31 cellular contexts compared by ENCODE assay signal in genomic region chr7:11416641-11417040, GRCh38.
"Had no signal": no experiment of that assay in that cellular context is flagged by ENCODE, and none has a peak within 500 bp of the region (broad histone marks: within the 10 kb centered on the region; RNA-seq: fewer than 3 reads in every experiment).

No MANE protein-coding gene starts in this region.

- H3K4me1 Mint-ChIP-seq: activated CD4-positive, alpha-beta T cell treated with anti-CD3 and anti-CD28 coated beads, Interleukin-2, amount 10 ng/mL, durations not matched to agents 7 days and 5 days; activated naive CD4-positive, alpha-beta T cell treated with anti-CD3 and anti-CD28 coated beads, Interleukin-2, amount 10 ng/mL, durations not matched to agents 7 days and 5 days; activated naive CD8-positive, alpha-beta T cell treated with anti-CD3 and anti-CD28 coated beads, Interleukin-2, amount 50 U/mL, for 24 hours had no signal

- H3K9me3 Mint-ChIP-seq: activated T-cell treated with anti-CD3 and anti-CD28 coated beads, Interleukin-2, amount 50 U/mL, for 24 hours had no signal

- H3K4me1 ChIP-seq: Peyer's patch, SJSA1 had no signal

- H3K27me3 Mint-ChIP-seq: activated CD4-positive, alpha-beta T cell treated with anti-CD3 and anti-CD28 coated beads, Interleukin-2, amount 10 ng/mL, durations not matched to agents 7 days and 5 days; activated naive CD4-positive, alpha-beta T cell treated with anti-CD3 and anti-CD28 coated beads, Interleukin-2, amount 10 ng/mL, durations not matched to agents 7 days and 5 days; activated naive CD8-positive, alpha-beta T cell treated with anti-CD3 and anti-CD28 coated beads, Interleukin-2, amount 50 U/mL, for 24 hours; activated T-cell treated with anti-CD3 and anti-CD28 coated beads, Interleukin-2, amount 50 U/mL, for 24 hours; brain had no signal

- H3K27ac ChIP-seq: Peyer's patch, SJSA1, WERI-Rb-1 had no signal

- ATAC-seq: activated CD8-positive, alpha-beta T cell treated with anti-CD3 and anti-CD28 coated beads, Interleukin-2, amount 10 ng/mL, durations not matched to agents 7 days and 5 days; activated naive CD8-positive, alpha-beta T cell treated with anti-CD3 and anti-CD28 coated beads, Interleukin-2, amount 50 U/mL, for 24 hours; SK-N-SH treated with all-trans-retinoic acid at 6 μM for 48 hours had no signal

- DNase-seq: activated CD4-positive, alpha-beta T cell treated with anti-CD3 and anti-CD28 coated beads, Interleukin-2, amount 10 ng/mL, durations not matched to agents 7 days and 5 days; activated CD4-positive, alpha-beta T cell treated with anti-CD3 and anti-CD28 coated beads, Interleukin-2, amount 50 U/mL, for 48 hours; activated CD8-positive, alpha-beta T cell treated with anti-CD3 and anti-CD28 coated beads, Interleukin-2, amount 10 ng/mL, durations not matched to agents 7 days and 5 days; activated effector memory CD4-positive, alpha-beta T cell treated with Interleukin-2 at 50 U/mL for 16 hours; activated naive CD4-positive, alpha-beta T cell treated with anti-CD3 and anti-CD28 coated beads, Interleukin-2, amount 10 ng/mL, durations not matched to agents 7 days and 5 days; activated naive CD8-positive, alpha-beta T cell treated with anti-CD3 and anti-CD28 coated beads, Interleukin-2, amount 50 U/mL, for 24 hours; activated T-cell treated with anti-CD3 and anti-CD28 coated beads, Interleukin-2, amount 50 U/mL, for 24 hours; cerebellar nuclear complex; Kasumi-1; KG1; MG63; NCI-H1048; NCI-H1105 treated with DMSO at 0.1 percent for 48 hours; NCI-H1436; NCI-H1694; NCI-H1930; NCI-H345; NCI-H524 treated with DMSO at 0.1 percent for 48 hours; NCI-H748 treated with DMSO at 0.1 percent for 48 hours; NK-92 treated with Interleukin-12 subunit alpha and Interleukin-12 subunit beta, amount 100 ng/mL, for 24 hours; PC-3; Peyer's patch; RPMI8226; SHP77 treated with DMSO at 0.1 percent for 48 hours; SW 1271; T1000; WERI-Rb-1 had no signal

- H3K36me3 Mint-ChIP-seq: activated naive CD4-positive, alpha-beta T cell treated with anti-CD3 and anti-CD28 coated beads, Interleukin-2, amount 10 ng/mL, durations not matched to agents 7 days and 5 days; activated naive CD8-positive, alpha-beta T cell had no signal

- H3K4me3 Mint-ChIP-seq: activated CD4-positive, alpha-beta T cell treated with anti-CD3 and anti-CD28 coated beads, Interleukin-2, amount 10 ng/mL, durations not matched to agents 7 days and 5 days; activated CD8-positive, alpha-beta T cell treated with anti-CD3 and anti-CD28 coated beads, Interleukin-2, amount 10 ng/mL, durations not matched to agents 7 days and 5 days; activated naive CD4-positive, alpha-beta T cell treated with anti-CD3 and anti-CD28 coated beads, Interleukin-2, amount 10 ng/mL, durations not matched to agents 7 days and 5 days; activated naive CD8-positive, alpha-beta T cell; activated naive CD8-positive, alpha-beta T cell treated with anti-CD3 and anti-CD28 coated beads, Interleukin-2, amount 50 U/mL, for 24 hours; activated T-cell treated with anti-CD3 and anti-CD28 coated beads, Interleukin-2, amount 50 U/mL, for 24 hours; brain had no signal

- H3K27ac Mint-ChIP-seq: activated CD4-positive, alpha-beta T cell treated with anti-CD3 and anti-CD28 coated beads, Interleukin-2, amount 10 ng/mL, durations not matched to agents 7 days and 5 days; activated CD8-positive, alpha-beta T cell treated with anti-CD3 and anti-CD28 coated beads, Interleukin-2, amount 10 ng/mL, durations not matched to agents 7 days and 5 days; activated naive CD4-positive, alpha-beta T cell treated with anti-CD3 and anti-CD28 coated beads, Interleukin-2, amount 10 ng/mL, durations not matched to agents 7 days and 5 days; activated naive CD8-positive, alpha-beta T cell; activated naive CD8-positive, alpha-beta T cell treated with anti-CD3 and anti-CD28 coated beads, Interleukin-2, amount 50 U/mL, for 24 hours; activated T-cell treated with anti-CD3 and anti-CD28 coated beads, Interleukin-2, amount 50 U/mL, for 24 hours had no signal

- H3K27me3 ChIP-seq: MG63, Peyer's patch, SJSA1 had no signal
